ENCODE assay signal across 1 cellular context in the genomic region with DNA sequence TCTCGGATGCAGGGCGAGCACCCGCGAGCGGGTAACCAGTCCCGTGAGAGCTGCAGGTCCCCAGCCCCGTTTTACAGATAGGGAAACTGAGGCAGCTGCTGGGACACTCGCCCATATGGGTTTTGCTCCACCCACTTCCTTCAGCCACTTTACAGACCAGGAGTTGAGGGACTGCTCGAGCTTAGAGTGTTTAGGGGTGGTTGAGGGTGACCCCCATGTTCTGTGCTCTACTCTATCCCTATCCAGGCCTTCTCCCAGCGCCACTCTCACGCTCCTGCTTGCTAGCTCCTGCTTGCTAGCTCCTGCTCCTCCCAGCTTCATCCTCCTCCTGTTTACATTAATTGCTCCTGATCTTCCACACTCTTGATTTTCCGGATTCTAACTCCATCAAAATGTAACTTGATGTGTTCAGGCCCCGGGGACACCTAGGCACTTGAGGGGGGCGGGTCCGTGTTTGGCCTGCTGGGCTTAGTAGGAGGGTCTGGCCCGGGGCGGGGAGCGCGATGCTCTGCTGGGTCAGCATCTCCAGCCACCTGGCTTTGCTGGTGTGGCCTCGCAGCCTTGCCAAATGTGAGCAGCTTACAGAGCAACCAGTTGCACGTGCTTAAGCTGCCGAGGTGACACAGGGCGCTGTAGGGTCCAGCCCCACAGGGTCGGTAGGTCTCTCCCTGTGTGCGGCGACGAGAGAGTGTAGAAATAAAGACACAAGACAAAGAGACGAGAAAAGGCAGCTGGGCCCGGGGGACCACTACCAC.
TF ChIP-seq lines count a peak whose summit lies in the region.

No MANE protein-coding gene starts in this region.

TF ChIP-seq in HepG2, 621 proteins besides CTCF, POLR2A, EP300 and RAD21 (continued from another document):
- TF ChIP-seq, protein P1, sequence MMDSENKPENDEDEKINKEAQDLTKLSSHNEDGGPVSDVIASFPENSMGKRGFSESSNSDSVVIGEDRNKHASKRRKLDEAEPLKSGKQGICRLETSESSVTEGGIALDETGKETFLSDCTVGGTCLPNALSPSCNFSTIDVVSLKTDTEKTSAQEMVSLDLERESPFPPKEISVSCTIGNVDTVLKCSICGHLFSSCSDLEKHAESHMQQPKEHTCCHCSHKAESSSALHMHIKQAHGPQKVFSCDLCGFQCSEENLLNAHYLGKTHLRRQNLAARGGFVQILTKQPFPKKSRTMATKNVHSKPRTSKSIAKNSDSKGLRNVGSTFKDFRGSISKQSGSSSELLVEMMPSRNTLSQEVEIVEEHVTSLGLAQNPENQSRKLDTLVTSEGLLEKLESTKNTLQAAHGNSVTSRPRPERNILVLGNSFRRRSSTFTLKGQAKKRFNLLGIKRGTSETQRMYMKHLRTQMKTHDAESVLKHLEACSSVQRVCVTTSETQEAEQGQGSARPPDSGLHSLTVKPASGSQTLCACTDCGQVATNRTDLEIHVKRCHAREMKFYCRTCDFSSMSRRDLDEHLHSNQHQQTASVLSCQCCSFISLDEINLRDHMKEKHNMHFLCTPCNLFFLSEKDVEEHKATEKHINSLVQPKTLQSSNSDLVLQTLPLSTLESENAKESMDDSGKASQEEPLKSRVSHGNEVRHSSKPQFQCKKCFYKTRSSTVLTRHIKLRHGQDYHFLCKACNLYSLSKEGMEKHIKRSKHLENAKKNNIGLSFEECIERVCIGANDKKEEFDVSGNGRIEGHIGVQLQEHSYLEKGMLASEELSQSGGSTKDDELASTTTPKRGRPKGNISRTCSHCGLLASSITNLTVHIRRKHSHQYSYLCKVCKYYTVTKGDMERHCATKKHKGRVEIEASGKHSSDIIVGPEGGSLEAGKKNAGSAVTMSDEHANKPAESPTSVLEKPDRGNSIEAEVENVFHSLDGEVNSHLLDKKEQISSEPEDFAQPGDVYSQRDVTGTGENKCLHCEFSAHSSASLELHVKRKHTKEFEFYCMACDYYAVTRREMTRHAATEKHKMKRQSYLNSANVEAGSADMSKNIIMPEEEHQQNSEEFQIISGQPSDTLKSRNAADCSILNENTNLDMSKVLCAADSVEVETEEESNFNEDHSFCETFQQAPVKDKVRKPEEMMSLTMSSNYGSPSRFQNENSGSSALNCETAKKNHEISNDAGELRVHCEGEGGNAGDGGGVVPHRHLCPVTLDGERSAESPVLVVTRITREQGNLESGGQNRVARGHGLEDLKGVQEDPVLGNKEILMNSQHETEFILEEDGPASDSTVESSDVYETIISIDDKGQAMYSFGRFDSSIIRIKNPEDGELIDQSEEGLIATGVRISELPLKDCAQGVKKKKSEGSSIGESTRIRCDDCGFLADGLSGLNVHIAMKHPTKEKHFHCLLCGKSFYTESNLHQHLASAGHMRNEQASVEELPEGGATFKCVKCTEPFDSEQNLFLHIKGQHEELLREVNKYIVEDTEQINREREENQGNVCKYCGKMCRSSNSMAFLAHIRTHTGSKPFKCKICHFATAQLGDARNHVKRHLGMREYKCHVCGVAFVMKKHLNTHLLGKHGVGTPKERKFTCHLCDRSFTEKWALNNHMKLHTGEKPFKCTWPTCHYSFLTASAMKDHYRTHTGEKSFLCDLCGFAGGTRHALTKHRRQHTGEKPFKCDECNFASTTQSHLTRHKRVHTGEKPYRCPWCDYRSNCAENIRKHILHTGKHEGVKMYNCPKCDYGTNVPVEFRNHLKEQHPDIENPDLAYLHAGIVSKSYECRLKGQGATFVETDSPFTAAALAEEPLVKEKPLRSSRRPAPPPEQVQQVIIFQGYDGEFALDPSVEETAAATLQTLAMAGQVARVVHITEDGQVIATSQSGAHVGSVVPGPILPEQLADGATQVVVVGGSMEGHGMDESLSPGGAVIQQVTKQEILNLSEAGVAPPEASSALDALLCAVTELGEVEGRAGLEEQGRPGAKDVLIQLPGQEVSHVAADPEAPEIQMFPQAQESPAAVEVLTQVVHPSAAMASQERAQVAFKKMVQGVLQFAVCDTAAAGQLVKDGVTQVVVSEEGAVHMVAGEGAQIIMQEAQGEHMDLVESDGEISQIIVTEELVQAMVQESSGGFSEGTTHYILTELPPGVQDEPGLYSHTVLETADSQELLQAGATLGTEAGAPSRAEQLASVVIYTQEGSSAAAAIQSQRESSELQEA (CRISPR knock-in tag; IDR thresholded peaks at IDR 0.05; ENCODE audit: not compliant biosample characterization): no peak
- TF ChIP-seq ERF (CRISPR knock-in tag; IDR thresholded peaks at IDR 0.05): no peak
- TF ChIP-seq ZNF136 (CRISPR knock-in tag; IDR thresholded peaks at IDR 0.05; ENCODE audit: low read depth): no peak
- no peak for TF ChIP-seq BRD4 (CRISPR knock-in tag; IDR thresholded peaks at IDR 0.05)
- TF ChIP-seq ZKSCAN5 (CRISPR knock-in tag; IDR thresholded peaks at IDR 0.05): no peak
- TF ChIP-seq, protein P2, sequence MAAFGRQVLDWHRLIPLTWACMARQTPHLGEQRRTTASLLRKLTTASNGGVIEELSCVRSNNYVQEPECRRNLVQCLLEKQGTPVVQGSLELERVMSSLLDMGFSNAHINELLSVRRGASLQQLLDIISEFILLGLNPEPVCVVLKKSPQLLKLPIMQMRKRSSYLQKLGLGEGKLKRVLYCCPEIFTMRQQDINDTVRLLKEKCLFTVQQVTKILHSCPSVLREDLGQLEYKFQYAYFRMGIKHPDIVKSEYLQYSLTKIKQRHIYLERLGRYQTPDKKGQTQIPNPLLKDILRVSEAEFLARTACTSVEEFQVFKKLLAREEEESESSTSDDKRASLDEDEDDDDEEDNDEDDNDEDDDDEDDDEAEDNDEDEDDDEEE (CRISPR knock-in tag; IDR thresholded peaks at IDR 0.05): 0 out of 2 replicates have a peak, but pooled peaks have one; percentile 42
- TF ChIP-seq ZNF3 (CRISPR knock-in tag; IDR thresholded peaks at IDR 0.05): no peak
- no peak for TF ChIP-seq ZNF605 (CRISPR knock-in tag; IDR thresholded peaks at IDR 0.05)
- TF ChIP-seq, protein P3, sequence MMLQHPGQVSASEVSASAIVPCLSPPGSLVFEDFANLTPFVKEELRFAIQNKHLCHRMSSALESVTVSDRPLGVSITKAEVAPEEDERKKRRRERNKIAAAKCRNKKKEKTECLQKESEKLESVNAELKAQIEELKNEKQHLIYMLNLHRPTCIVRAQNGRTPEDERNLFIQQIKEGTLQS (CRISPR knock-in tag; IDR thresholded peaks at IDR 0.05): no peak
- TF ChIP-seq CEBPB (IDR thresholded peaks at IDR 0.05; ENCODE audit: borderline replicate concordance, low read depth, low read length): no peak
- TF ChIP-seq GZF1 (CRISPR knock-in tag; IDR thresholded peaks at IDR 0.05): no peak
- TF ChIP-seq SP140L (CRISPR knock-in tag; IDR thresholded peaks at IDR 0.05; ENCODE audit: borderline replicate concordance): no peak
TF ChIP-seq in HepG2: peak in this region for 6.
